ENCODE assay signal across 21 cellular contexts in the genomic region with DNA sequence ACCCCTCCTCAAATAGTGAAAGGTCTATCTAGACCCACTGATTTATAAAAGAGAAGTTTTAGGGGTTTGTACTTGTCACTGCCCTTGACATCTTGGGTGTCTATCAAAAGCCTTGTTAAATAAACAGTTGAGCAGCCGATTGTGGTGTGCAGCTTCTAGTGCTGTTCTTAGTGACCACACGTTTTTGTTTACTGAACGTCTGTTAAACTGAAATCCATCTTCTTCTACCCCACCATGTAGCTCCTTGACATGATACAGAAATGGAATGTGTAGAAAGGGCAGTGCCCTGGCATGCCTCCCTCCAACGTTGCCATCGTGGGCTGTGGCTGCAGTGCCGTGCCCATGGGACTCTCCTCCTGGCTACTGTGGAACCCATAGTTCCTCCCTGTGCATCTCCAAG. TPM values are rescaled to one million over a fixed set of nuclear protein-coding genes. Genes with fewer than 3 reads are reported as not detected.
DNase-seq lines count a peak whose midpoint lies in the region; ATAC-seq, FAIRE-seq and TF ChIP-seq lines count a peak whose summit lies in the region.
"Had no signal": no experiment of that assay in that cellular context is flagged by ENCODE, and none has a peak within 500 bp of the region (broad histone marks: within the 10 kb centered on the region; RNA-seq: fewer than 3 reads in every experiment).

No MANE protein-coding gene starts in this region.

- H2AFZ ChIP-seq in GM23248 (no peak overlapping the region), HepG2 (ENCODE audit: low read length) (no peak overlapping the region)

- H3K4me1 ChIP-seq in GM23248 (ENCODE audit: insufficient read depth) (peaks cover 63% of the 10 kb centered on the region), adipocyte (ENCODE audit: control insufficient read depth, insufficient read depth, low read length) (peaks cover 62% of the 10 kb centered on the region), HepG2 (ENCODE audit: insufficient read depth, low read length) (peaks cover 45% of the 10 kb centered on the region), skeletal muscle satellite cell (ENCODE audit: control insufficient read depth, insufficient read depth, low read length) (peaks cover 61% of the 10 kb centered on the region), mucosa of descending colon (ENCODE audit: low read depth) (no peaks in the 10 kb centered on the region), testis (no peaks in the 10 kb centered on the region)
- H3K4me1 ChIP-seq: HAP-1 had no signal

- H4K20me1 ChIP-seq in GM23248 (ENCODE audit: insufficient read depth) = no peaks in the 10 kb centered on the region
- no peaks in the 10 kb centered on the region for H4K20me1 ChIP-seq in HepG2 (ENCODE audit: insufficient read depth, low read length)

- H3K4me3 ChIP-seq in GM23248 (no peak overlapping the region), adipocyte (ENCODE audit: low read length) (no peak overlapping the region), HepG2 (replicated peaks in 1 of 3; ENCODE audit: insufficient read depth in 1 of 3, low read depth in 2 of 3, low read length in 3 of 3) (no peak overlapping the region), skeletal muscle satellite cell (ENCODE audit: low read length) (peak overlapping the region; percentile 4), mucosa of descending colon (no peak overlapping the region), testis (no peak overlapping the region), MG63 (no peak overlapping the region)
- H3K4me3 ChIP-seq: HAP-1 had no signal

- 74 to 77% methylated on average over 6 of the region's 6 CpGs for WGBS in GM23248 (ENCODE audit: low coverage in 1 of 2, low lambda C conversion rate in 2 of 2, missing lambda C conversion rate in 2 of 2), 2 experiments
- 52% methylated on average over 6 of the region's 6 CpGs for WGBS in HepG2 (ENCODE audit: low lambda C conversion rate)
- 69 to 72% methylated on average over 6 of the region's 6 CpGs for WGBS in testis, 2 donors

- H3K36me3 ChIP-seq in GM23248 (ENCODE audit: low read depth) (no peaks in the 10 kb centered on the region), adipocyte (ENCODE audit: control insufficient read depth, insufficient read depth, low read length, severe bottlenecking) (no peaks in the 10 kb centered on the region), HepG2 (replicated peaks in 1 of 2; ENCODE audit: control insufficient read depth in 1 of 2, insufficient read depth in 2 of 2, low read length in 2 of 2) (no peaks in the 10 kb centered on the region), skeletal muscle satellite cell (ENCODE audit: insufficient read depth, low read length) (no peaks in the 10 kb centered on the region), mucosa of descending colon (ENCODE audit: low read depth) (no peaks in the 10 kb centered on the region), testis (ENCODE audit: low read depth, missing control alignments) (no peaks in the 10 kb centered on the region), MG63 (no peaks in the 10 kb centered on the region)
- H3K36me3 ChIP-seq: HAP-1 had no signal

- peak overlapping the region; percentile 95 for H3K27ac ChIP-seq in GM23248
- H3K27ac ChIP-seq in HepG2 (ENCODE audit: extremely low read length, insufficient read depth, low read length) = no peak overlapping the region
- H3K27ac ChIP-seq in testis = peak overlapping the region in 1 of 2 donors; percentile 9

- no peak for TF ChIP-seq RAD21 in HepG2 (CRISPR knock-in tag; IDR thresholded peaks at IDR 0.05)

- H3K4me2 ChIP-seq in GM23248 (ENCODE audit: unreplicated experiment) (peak overlapping the region; percentile 43), HepG2 (ENCODE audit: low read depth, low read length) (no peak overlapping the region), skeletal muscle satellite cell (ENCODE audit: low read length) (peak overlapping the region; percentile 19)

- no peaks in the 10 kb centered on the region for H3K9me3 ChIP-seq in GM23248 (ENCODE audit: low read depth)
- no peaks in the 10 kb centered on the region for H3K9me3 ChIP-seq in adipocyte (ENCODE audit: control insufficient read depth, low read length)
- H3K9me3 ChIP-seq in HepG2 (ENCODE audit: low read length) = no peaks in the 10 kb centered on the region
- no peaks in the 10 kb centered on the region for H3K9me3 ChIP-seq in skeletal muscle satellite cell (replicated peaks; ENCODE audit: low read length)
- H3K9me3 ChIP-seq in mucosa of descending colon = no peaks in the 10 kb centered on the region
- no peaks in the 10 kb centered on the region for H3K9me3 ChIP-seq in testis
- H3K9me3 ChIP-seq in MG63 = no peaks in the 10 kb centered on the region
- H3K9me3 ChIP-seq: HAP-1 had no signal

- TF ChIP-seq EP300 in HepG2 (IDR thresholded peaks at IDR 0.05; ENCODE audit: low read depth in 2 of 2, low read length in 2 of 2) (no peak), HepG2 (CRISPR knock-in tag; IDR thresholded peaks at IDR 0.05; ENCODE audit: borderline replicate concordance) (no peak)

- TF ChIP-seq CTCF in HepG2 (CRISPR knock-in tag; IDR thresholded peaks at IDR 0.05) = no peak
- TF ChIP-seq CTCF in mucosa of descending colon (IDR thresholded peaks at IDR 0.05) = no peak
- TF ChIP-seq CTCF in testis (IDR thresholded peaks at IDR 0.05) = no peak

- ATAC-seq in HepG2 = no peak
- no peak for ATAC-seq in mucosa of descending colon

- DNase-seq in GM23248 = no peak
- DNase-seq in adipocyte (ENCODE audit: low read depth) = no peak
- no peak for DNase-seq in HepG2 (ENCODE audit: low spot score)
- no peak for DNase-seq in mucosa of descending colon
- no peak for DNase-seq in testis
- no peak for DNase-seq in MG63
- DNase-seq: ACHN, DMS79 treated with DMSO at 0.1 percent for 48 hours, MV-4-11, NCI-H1417 treated with DMSO at 0.1 percent for 48 hours, NCI-H1930, NCI-H2171, NCI-H446, NCI-H69, SHP77 treated with DMSO at 0.1 percent for 48 hours had no signal

- H3K9ac ChIP-seq in GM23248 (peak overlapping the region; percentile 75), adipocyte (ENCODE audit: low read length) (peak overlapping the region; percentile 68), HepG2 (ENCODE audit: insufficient read depth, low read depth, low read length) (no peak overlapping the region), skeletal muscle satellite cell (ENCODE audit: low read depth, low read length) (peak overlapping the region; percentile 78)

- CTCF ChIA-PET in HepG2 (lab: Yijun Ruan, JAX; ENCODE audit: low intra/inter-chr PET ratio, low total read pairs) = no interaction called here

- no peak for FAIRE-seq in HepG2 (lab: Jason Lieb, UNC)
- FAIRE-seq: RCC 7860 had no signal

- intact Hi-C loops in HepG2 (cut with micrococcal nuclease; ENCODE audit: unreplicated experiment) = no loop called here
- intact Hi-C loops in mucosa of descending colon (cut with DNase I, micrococcal nuclease) = no loop called here
- intact Hi-C loops in testis (cut with DNase I; ENCODE audit: low total_unique reads) = no loop called here

- POLR2A ChIA-PET in HepG2 (lab: Yijun Ruan, JAX) = no interaction called here

- in situ Hi-C loops in GM23248 (cut with MboI) (no loop called here), HepG2 (cut with HindIII; ENCODE audit: extremely low pct_ligation_motif_present, low pct_unique_long_range_greater_than_20kb) (no loop called here)

- H3F3A ChIP-seq in GM23248 (ENCODE audit: insufficient read depth) = peaks cover 64% of the 10 kb centered on the region

- TF ChIP-seq POLR2A in HepG2 (IDR thresholded peaks at IDR 0.05; ENCODE audit: insufficient read depth in 1 of 2, low read depth in 2 of 2, low read length in 2 of 2) = no peak
- TF ChIP-seq POLR2A in testis (IDR thresholded peaks at IDR 0.05) = no peak

- BruUV-seq in HepG2 (replicated peaks; lab: Mats Ljungman, UMichigan) = no TSS peak

- H3K27me3 ChIP-seq in GM23248 (replicated peaks; ENCODE audit: insufficient read depth) (no peaks in the 10 kb centered on the region), adipocyte (replicated peaks; ENCODE audit: control insufficient read depth, insufficient read depth, low read length) (no peaks in the 10 kb centered on the region), HepG2 (ENCODE audit: control insufficient read depth in 1 of 2, insufficient read depth in 2 of 2, low read length in 2 of 2) (no peaks in the 10 kb centered on the region), skeletal muscle satellite cell (ENCODE audit: control insufficient read depth, insufficient read depth, low read length) (no peaks in the 10 kb centered on the region), testis (no peaks in the 10 kb centered on the region), MG63 (no peaks in the 10 kb centered on the region)

- H3K79me2 ChIP-seq in GM23248 (ENCODE audit: insufficient read depth) = no peaks in the 10 kb centered on the region
- H3K79me2 ChIP-seq in HepG2 (ENCODE audit: insufficient read depth, low read length) = no peaks in the 10 kb centered on the region

- no peaks in the 10 kb centered on the region for H3K9me2 ChIP-seq in GM23248 (ENCODE audit: insufficient read depth)

RNA-seq across cellular contexts. Expression of gene TGFBI, which starts 23.4 kb away (rescaled TPM):
- total RNA-seq in GM23248 (2014; rRNA removed; shearing (Covaris generic)) = 7,109 and 7,351 TPM in 2 replicates
- 7,159 and 7,358 TPM in 2 replicates for polyA plus RNA-seq in GM23248 (2016; fragmentation: Nextera tagmentation; extraction: Ambion mirVana)
- total RNA-seq in HepG2 (2016; rRNA removed; fragmentation: Illumina TruSeq; extraction: Trizol) = 138 and 275 TPM in 2 replicates
- 50.3 and 55.8 TPM in 2 replicates for total RNA-seq in HepG2 (2016; cell fraction: cytosol; rRNA removed; fragmentation: Illumina TruSeq; extraction: Trizol; ENCODE audit: low read depth)
- total RNA-seq in HepG2 (2016; cell fraction: insoluble cytoplasmic fraction; rRNA removed; fragmentation: Illumina TruSeq; extraction: Trizol) = 131 and 276 TPM in 2 replicates
- total RNA-seq in HepG2 (2016; cell fraction: membrane; rRNA removed; fragmentation: Illumina TruSeq; extraction: Trizol) = 113 and 131 TPM in 2 replicates
- total RNA-seq in HepG2 (2016; cell fraction: nucleus; rRNA removed; fragmentation: Illumina TruSeq; extraction: Trizol) = 247 and 314 TPM in 2 replicates
- 441 and 457 TPM in 2 replicates for polyA plus RNA-seq in HepG2 (2011; rRNA removed)
- polyA plus RNA-seq in HepG2 (2011; cell fraction: cytosol; rRNA removed) = 304 and 337 TPM in 2 replicates
- polyA plus RNA-seq in HepG2 (2011; cell fraction: nucleus; rRNA removed) = 658 and 897 TPM in 2 replicates
- polyA plus RNA-seq in HepG2 (2012) = 309 and 371 TPM in 2 replicates
- polyA plus RNA-seq in HepG2 (2016; cell fraction: cytosol; fragmentation: Illumina TruSeq; extraction: Trizol; ENCODE audit: low read depth) = 43.1 and 46.7 TPM in 2 replicates
- 120 and 134 TPM in 2 replicates for polyA plus RNA-seq in HepG2 (2016; cell fraction: insoluble cytoplasmic fraction; fragmentation: Illumina TruSeq; extraction: Trizol; ENCODE audit: low read depth)
- polyA plus RNA-seq in HepG2 (2016; cell fraction: membrane; fragmentation: Illumina TruSeq; extraction: Trizol; ENCODE audit: low read depth) = 83.1 and 98.3 TPM in 2 replicates
- polyA plus RNA-seq in HepG2 (2016; cell fraction: nucleus; fragmentation: Illumina TruSeq; extraction: Trizol; ENCODE audit: insufficient read depth, low read depth) = 385 and 414 TPM in 2 replicates
- polyA minus RNA-seq in HepG2 (2011; rRNA and poly(A)+ RNA removed; ENCODE audit: low replicate concordance) = 25.5 and 364 TPM in 2 replicates
- 249 and 302 TPM in 2 replicates for polyA minus RNA-seq in HepG2 (2011; cell fraction: cytosol; rRNA and poly(A)+ RNA removed)
- polyA minus RNA-seq in HepG2 (2011; cell fraction: nucleus; rRNA and poly(A)+ RNA removed) = 204 and 216 TPM in 2 replicates
- total RNA-seq in skeletal muscle satellite cell (2012; rRNA removed) = 1,248 and 1,783 TPM in 2 replicates
- total RNA-seq in mucosa of descending colon = 10 to 100 TPM; 26.8 to 77.1 (median 47.0) TPM
- 10 to 100 TPM in 1 of 2 donors, 1 to 10 TPM in 1; 9.0 to 15.4 TPM for total RNA-seq in testis
- 77.2 TPM for polyA plus RNA-seq in testis (ENCODE audit: insufficient read depth, low read depth, low replicate concordance)
- total RNA-seq in MG63 (2014; rRNA removed; shearing (Covaris generic); ENCODE audit: low replicate concordance) = 2,057 and 2,194 TPM in 2 replicates
- total RNA-seq: G401 had no signal

RNA-seq across cellular contexts. Expression of gene LECT2, which starts 50.6 kb away (rescaled TPM):
- 0.32 TPM in 1 of 2 replicates, not detected in the other for total RNA-seq in GM23248 (2014; rRNA removed; shearing (Covaris generic))
- polyA plus RNA-seq in GM23248 (2016; fragmentation: Nextera tagmentation; extraction: Ambion mirVana) (0.41 and 0.51 TPM in 2 replicates), HepG2 (2011; rRNA removed) (not detected in 2 replicates), testis (ENCODE audit: insufficient read depth, low read depth, low replicate concordance) (14.5 TPM)
- total RNA-seq in HepG2 (2016; rRNA removed; fragmentation: Illumina TruSeq; extraction: Trizol) (not detected in 2 replicates), mucosa of descending colon (not detected), testis (1 to 10 TPM in 1 of 2 donors, under 1 TPM in 1; 0.87 to 6.6 TPM)
- not detected in 2 replicates for total RNA-seq in HepG2 (2016; cell fraction: cytosol; rRNA removed; fragmentation: Illumina TruSeq; extraction: Trizol; ENCODE audit: low read depth)
- 0.11 and 0.27 TPM in 2 replicates for total RNA-seq in HepG2 (2016; cell fraction: insoluble cytoplasmic fraction; rRNA removed; fragmentation: Illumina TruSeq; extraction: Trizol)
- not detected in 2 replicates for total RNA-seq in HepG2 (2016; cell fraction: membrane; rRNA removed; fragmentation: Illumina TruSeq; extraction: Trizol)
- not detected in 2 replicates for total RNA-seq in HepG2 (2016; cell fraction: nucleus; rRNA removed; fragmentation: Illumina TruSeq; extraction: Trizol)
- not detected in 2 replicates for polyA plus RNA-seq in HepG2 (2011; cell fraction: cytosol; rRNA removed)
- 0.26 TPM in 1 of 2 replicates, not detected in the other for polyA plus RNA-seq in HepG2 (2011; cell fraction: nucleus; rRNA removed)
- 1.2 and 1.7 TPM in 2 replicates for polyA plus RNA-seq in HepG2 (2012)
- not detected in 2 replicates for polyA plus RNA-seq in HepG2 (2016; cell fraction: cytosol; fragmentation: Illumina TruSeq; extraction: Trizol; ENCODE audit: low read depth)
- not detected in 2 replicates for polyA plus RNA-seq in HepG2 (2016; cell fraction: insoluble cytoplasmic fraction; fragmentation: Illumina TruSeq; extraction: Trizol; ENCODE audit: low read depth)
- polyA plus RNA-seq in HepG2 (2016; cell fraction: membrane; fragmentation: Illumina TruSeq; extraction: Trizol; ENCODE audit: low read depth) = not detected in 2 replicates
- not detected in 2 replicates for polyA plus RNA-seq in HepG2 (2016; cell fraction: nucleus; fragmentation: Illumina TruSeq; extraction: Trizol; ENCODE audit: insufficient read depth, low read depth)
- polyA minus RNA-seq in HepG2 (2011; rRNA and poly(A)+ RNA removed; ENCODE audit: low replicate concordance) = not detected in 2 replicates
- polyA minus RNA-seq in HepG2 (2011; cell fraction: cytosol; rRNA and poly(A)+ RNA removed) = not detected in 2 replicates
- polyA minus RNA-seq in HepG2 (2011; cell fraction: nucleus; rRNA and poly(A)+ RNA removed) = not detected in 2 replicates
- not detected in 2 replicates for total RNA-seq in skeletal muscle satellite cell (2012; rRNA removed)
- not detected in 2 replicates for total RNA-seq in MG63 (2014; rRNA removed; shearing (Covaris generic); ENCODE audit: low replicate concordance)
- total RNA-seq: G401, HT1080, LHCN-M2 had no signal
